Comparison of ENCODE assay signal across 8 cellular contexts in the genomic region with DNA sequence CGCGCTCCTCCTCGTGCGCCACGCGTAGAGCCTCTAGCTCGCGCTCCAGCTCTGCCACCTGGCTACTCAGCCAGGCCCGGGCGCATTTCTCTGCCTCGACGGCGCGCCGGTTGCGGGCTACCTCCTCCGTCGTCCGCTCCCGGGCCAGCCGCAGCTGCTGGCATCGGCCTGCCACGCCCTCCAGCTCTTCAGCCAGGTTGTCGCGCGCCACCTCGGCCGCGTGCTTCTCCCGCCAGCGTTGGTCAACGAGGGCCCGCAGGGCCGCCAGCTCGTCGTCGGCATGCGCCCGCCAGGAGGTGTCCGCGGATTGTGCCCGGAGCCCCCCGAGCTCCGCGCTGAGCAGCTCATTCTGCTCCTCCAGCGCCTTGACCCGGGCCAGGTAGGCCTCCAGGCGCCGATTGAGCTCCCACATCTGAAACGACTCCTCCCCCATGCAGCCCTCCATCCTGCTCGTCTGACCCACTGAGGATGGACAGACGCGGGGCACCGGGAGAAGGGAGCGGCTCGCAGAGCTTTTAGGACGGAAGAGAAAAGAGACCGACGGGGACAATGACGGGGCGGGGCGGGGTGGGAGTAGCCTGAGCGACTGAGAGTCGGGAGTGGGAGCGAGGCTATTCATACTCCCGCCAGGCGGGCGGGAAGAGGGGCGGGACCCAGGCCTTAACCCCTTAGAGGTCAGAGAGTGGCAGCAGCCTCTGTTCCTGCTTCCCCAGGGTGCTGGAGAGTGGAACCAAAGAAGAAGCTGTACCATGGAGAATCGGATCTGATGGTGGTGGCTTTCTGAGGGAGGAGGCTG. TPM values are rescaled to one million over a fixed set of nuclear protein-coding genes. Genes with fewer than 3 reads are reported as not detected.
DNase-seq lines count a peak whose midpoint lies in the region; ATAC-seq, FAIRE-seq and TF ChIP-seq lines count a peak whose summit lies in the region.

A gene with protein sequence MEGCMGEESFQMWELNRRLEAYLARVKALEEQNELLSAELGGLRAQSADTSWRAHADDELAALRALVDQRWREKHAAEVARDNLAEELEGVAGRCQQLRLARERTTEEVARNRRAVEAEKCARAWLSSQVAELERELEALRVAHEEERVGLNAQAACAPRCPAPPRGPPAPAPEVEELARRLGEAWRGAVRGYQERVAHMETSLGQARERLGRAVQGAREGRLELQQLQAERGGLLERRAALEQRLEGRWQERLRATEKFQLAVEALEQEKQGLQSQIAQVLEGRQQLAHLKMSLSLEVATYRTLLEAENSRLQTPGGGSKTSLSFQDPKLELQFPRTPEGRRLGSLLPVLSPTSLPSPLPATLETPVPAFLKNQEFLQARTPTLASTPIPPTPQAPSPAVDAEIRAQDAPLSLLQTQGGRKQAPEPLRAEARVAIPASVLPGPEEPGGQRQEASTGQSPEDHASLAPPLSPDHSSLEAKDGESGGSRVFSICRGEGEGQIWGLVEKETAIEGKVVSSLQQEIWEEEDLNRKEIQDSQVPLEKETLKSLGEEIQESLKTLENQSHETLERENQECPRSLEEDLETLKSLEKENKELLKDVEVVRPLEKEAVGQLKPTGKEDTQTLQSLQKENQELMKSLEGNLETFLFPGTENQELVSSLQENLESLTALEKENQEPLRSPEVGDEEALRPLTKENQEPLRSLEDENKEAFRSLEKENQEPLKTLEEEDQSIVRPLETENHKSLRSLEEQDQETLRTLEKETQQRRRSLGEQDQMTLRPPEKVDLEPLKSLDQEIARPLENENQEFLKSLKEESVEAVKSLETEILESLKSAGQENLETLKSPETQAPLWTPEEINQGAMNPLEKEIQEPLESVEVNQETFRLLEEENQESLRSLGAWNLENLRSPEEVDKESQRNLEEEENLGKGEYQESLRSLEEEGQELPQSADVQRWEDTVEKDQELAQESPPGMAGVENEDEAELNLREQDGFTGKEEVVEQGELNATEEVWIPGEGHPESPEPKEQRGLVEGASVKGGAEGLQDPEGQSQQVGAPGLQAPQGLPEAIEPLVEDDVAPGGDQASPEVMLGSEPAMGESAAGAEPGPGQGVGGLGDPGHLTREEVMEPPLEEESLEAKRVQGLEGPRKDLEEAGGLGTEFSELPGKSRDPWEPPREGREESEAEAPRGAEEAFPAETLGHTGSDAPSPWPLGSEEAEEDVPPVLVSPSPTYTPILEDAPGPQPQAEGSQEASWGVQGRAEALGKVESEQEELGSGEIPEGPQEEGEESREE (N-terminal part only) (minus strand): TSS at position 588 of the 796 bp plus-strand sequence. CDS start 143 bp downstream, at position 445.

- no peak for ATAC-seq in HG03175 (IDR thresholded peaks at IDR 0.05; ENCODE audit: unreplicated experiment)

- peaks cover 9% of the 10 kb centered on the region; the same call in 1 of the 2 replicates for H3K9me3 ChIP-seq in NT2/D1 (ENCODE audit: insufficient read depth, low read length)

- H3K4me3 ChIP-seq in NT2/D1 (ENCODE audit: insufficient read length, low read depth): peak within 1 kb of the TSS; percentile 94

- peak within 1 kb of the TSS in 1 of 2 donors; percentile 76 for H3K4me3 Mint-ChIP-seq in CD14-positive monocyte

- no peak for FAIRE-seq in urothelium cell line (lab: Jason Lieb, UNC)

- peak within 1 kb of the TSS; percentile 98 for H3K9ac ChIP-seq in NT2/D1 (ENCODE audit: insufficient read length, low read depth)

- peaks cover 12% of the 10 kb centered on the region for H3K4me1 Mint-ChIP-seq in CD14-positive monocyte

- peaks cover 0 to 11% (median 2%) of the 10 kb centered on the region in 7 donors for H3K9me3 Mint-ChIP-seq in CD14-positive monocyte

- H3K36me3 Mint-ChIP-seq in CD14-positive monocyte: peaks cover 0 to 4% of the 10 kb centered on the region in 2 donors

- H3K27me3 Mint-ChIP-seq in CD14-positive monocyte (ENCODE audit: low read depth in 3 of 3): peaks cover 70 to 93% (median 71%) of the 10 kb centered on the region in 3 donors

- intact Hi-C loops in CD14-positive monocyte (cut with micrococcal nuclease): loop anchor here (5.0 to 10.0 kb wide), 2 partner anchors 50 to 52 kb away; no protein-coding TSS in a partner anchor

- H3K36me3 ChIP-seq in NT2/D1 (ENCODE audit: insufficient read depth, insufficient read length, low read length): peaks cover 43% of the 10 kb centered on the region

- H3K27ac Mint-ChIP-seq in CD14-positive monocyte: peak within 1 kb of the TSS in 3 of 7 donors; percentile 20 to 65 (median 42)

- H3K4me1 ChIP-seq in NT2/D1 (ENCODE audit: insufficient read depth, insufficient read length): peaks cover 27% of the 10 kb centered on the region

- peak; percentile 68 for DNase-seq in EL
- no peak for DNase-seq in NT2/D1 (ENCODE audit: low read depth, low spot score)
- DNase-seq in epidermal melanocyte (ENCODE audit: insufficient read length, low spot score): peak; percentile 86
- DNase-seq in midbrain (lab: John Stamatoyannopoulos, UW): peak; percentile 37
- peak; percentile 73 for DNase-seq in urothelium cell line (ENCODE audit: low spot score)
- DNase-seq in CD14-positive monocyte (ENCODE audit: low spot score): no peak
- no peak for DNase-seq in NCI-H2196 (lab: John Stamatoyannopoulos, UW; ENCODE audit: unreplicated experiment)

- no peak for TF ChIP-seq CTCF in CD14-positive monocyte (IDR thresholded peaks at IDR 0.05)

- no peaks in the 10 kb centered on the region for H3K27me3 ChIP-seq in NT2/D1 (ENCODE audit: insufficient read depth, insufficient read length)

RNA-seq across cellular contexts. Expression of the gene that starts here (rescaled TPM):
- not detected for polyA plus RNA-seq in CD14-positive monocyte

Comparison
In these comparisons a context has a peak if more than half of its experiments do, and no peak if none do; other contexts are left out.
1. DNase-seq: peak in EL (single experiment), epidermal melanocyte (single experiment), midbrain (single experiment) and urothelium cell line (single experiment); none in NT2/D1 (single experiment), CD14-positive monocyte (single experiment) and NCI-H2196 (single experiment).